ENCODE assay signal across 1 cellular context in the genomic region with DNA sequence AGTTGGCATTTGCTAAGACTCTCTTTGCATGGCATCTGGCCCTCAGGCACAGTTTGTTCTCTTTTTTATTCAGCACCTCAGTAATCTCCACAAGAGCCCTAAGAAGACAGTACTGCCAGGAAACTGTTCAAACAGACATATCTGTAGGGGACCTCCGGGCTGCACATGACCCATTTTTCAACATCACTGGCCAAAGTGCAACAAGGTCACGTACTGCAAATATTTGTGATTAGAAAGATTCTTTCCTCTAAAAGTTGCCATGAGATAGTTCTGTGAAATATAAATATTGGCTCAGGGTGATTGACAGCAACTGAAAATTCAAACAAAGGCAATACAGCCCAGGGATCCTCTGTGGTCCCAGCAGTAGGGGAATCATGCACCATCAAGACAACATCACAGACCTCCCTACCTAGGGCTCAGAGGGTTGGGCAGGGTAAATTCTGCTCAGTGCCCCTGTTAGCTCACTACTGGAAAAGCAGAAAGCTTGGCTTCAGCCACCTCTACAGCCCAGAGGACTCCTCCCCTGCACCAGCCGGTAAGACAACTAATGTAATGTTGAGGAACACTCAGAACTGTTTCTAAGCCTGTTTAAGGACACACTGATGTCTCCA.
TF ChIP-seq lines count a peak whose summit lies in the region.

No MANE protein-coding gene starts in this region.

TF ChIP-seq in HepG2, 621 proteins besides CTCF, POLR2A, EP300 and RAD21 (continued from another document and continues in another):
- TF ChIP-seq, protein P1, sequence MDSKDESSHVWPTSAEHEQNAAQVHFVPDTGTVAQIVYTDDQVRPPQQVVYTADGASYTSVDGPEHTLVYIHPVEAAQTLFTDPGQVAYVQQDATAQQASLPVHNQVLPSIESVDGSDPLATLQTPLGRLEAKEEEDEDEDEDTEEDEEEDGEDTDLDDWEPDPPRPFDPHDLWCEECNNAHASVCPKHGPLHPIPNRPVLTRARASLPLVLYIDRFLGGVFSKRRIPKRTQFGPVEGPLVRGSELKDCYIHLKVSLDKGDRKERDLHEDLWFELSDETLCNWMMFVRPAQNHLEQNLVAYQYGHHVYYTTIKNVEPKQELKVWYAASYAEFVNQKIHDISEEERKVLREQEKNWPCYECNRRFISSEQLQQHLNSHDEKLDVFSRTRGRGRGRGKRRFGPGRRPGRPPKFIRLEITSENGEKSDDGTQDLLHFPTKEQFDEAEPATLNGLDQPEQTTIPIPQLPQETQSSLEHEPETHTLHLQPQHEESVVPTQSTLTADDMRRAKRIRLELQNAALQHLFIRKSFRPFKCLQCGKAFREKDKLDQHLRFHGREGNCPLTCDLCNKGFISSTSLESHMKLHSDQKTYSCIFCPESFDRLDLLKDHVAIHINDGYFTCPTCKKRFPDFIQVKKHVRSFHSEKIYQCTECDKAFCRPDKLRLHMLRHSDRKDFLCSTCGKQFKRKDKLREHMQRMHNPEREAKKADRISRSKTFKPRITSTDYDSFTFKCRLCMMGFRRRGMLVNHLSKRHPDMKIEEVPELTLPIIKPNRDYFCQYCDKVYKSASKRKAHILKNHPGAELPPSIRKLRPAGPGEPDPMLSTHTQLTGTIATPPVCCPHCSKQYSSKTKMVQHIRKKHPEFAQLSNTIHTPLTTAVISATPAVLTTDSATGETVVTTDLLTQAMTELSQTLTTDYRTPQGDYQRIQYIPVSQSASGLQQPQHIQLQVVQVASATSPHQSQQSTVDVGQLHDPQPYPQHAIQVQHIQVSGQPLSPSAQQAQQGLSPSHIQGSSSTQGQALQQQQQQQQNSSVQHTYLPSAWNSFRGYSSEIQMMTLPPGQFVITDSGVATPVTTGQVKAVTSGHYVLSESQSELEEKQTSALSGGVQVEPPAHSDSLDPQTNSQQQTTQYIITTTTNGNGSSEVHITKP (CRISPR knock-in tag; IDR thresholded peaks at IDR 0.05; ENCODE audit: low read depth): peak; percentile 96
- TF ChIP-seq, protein P2, sequence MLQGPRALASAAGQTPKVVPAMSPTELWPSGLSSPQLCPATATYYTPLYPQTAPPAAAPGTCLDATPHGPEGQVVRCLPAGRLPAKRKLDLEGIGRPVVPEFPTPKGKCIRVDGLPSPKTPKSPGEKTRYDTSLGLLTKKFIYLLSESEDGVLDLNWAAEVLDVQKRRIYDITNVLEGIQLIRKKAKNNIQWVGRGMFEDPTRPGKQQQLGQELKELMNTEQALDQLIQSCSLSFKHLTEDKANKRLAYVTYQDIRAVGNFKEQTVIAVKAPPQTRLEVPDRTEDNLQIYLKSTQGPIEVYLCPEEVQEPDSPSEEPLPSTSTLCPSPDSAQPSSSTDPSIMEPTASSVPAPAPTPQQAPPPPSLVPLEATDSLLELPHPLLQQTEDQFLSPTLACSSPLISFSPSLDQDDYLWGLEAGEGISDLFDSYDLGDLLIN (CRISPR knock-in tag; IDR thresholded peaks at IDR 0.05; ENCODE audit: borderline replicate concordance): no peak
- TF ChIP-seq ZNF570 (CRISPR knock-in tag; IDR thresholded peaks at IDR 0.05; ENCODE audit: borderline replicate concordance) (no peak), SOX5 (CRISPR knock-in tag; IDR thresholded peaks at IDR 0.05; ENCODE audit: borderline replicate concordance) (peak; percentile 96), TFE3 (CRISPR knock-in tag; IDR thresholded peaks at IDR 0.05) (peak; percentile 99), ZNF670 (CRISPR knock-in tag; IDR thresholded peaks at IDR 0.05; ENCODE audit: borderline replicate concordance) (no peak; the same call in 1 of the 2 replicates), ZNF282 (IDR thresholded peaks at IDR 0.05; ENCODE audit: partially characterized antibody) (no peak), ZNF280B (CRISPR knock-in tag; IDR thresholded peaks at IDR 0.05; ENCODE audit: borderline replicate concordance) (no peak), ZNF781 (CRISPR knock-in tag; IDR thresholded peaks at IDR 0.05; ENCODE audit: borderline replicate concordance, not compliant biosample characterization) (no peak), WIZ (CRISPR knock-in tag; IDR thresholded peaks at IDR 0.05) (peak; percentile 83; the same call in 1 of the 2 replicates), ZNF510 (CRISPR knock-in tag; IDR thresholded peaks at IDR 0.05; ENCODE audit: low read depth) (no peak), ZNF557 (CRISPR knock-in tag; IDR thresholded peaks at IDR 0.05) (0 out of 2 replicates have a peak, but pooled peaks have one; percentile 7), SSRP1 (CRISPR knock-in tag; IDR thresholded peaks at IDR 0.05) (peak; percentile 89), RORA (CRISPR knock-in tag; IDR thresholded peaks at IDR 0.05) (peak; percentile 99), ZNF263 (CRISPR knock-in tag; IDR thresholded peaks at IDR 0.05) (peak; percentile 34; the same call in 1 of the 2 replicates), GZF1 (CRISPR knock-in tag; IDR thresholded peaks at IDR 0.05) (no peak), ZNF34 (CRISPR knock-in tag; IDR thresholded peaks at IDR 0.05; ENCODE audit: borderline replicate concordance) (no peak), ZC3H13 (CRISPR knock-in tag; IDR thresholded peaks at IDR 0.05) (no peak), SRSF4 (IDR thresholded peaks at IDR 0.05; ENCODE audit: low read depth, low read length, poor library complexity, severe bottlenecking) (no peak), ZBTB43 (CRISPR knock-in tag; conservative IDR thresholded peaks at IDR 0.05) (peak; percentile 87), HMGXB3 (CRISPR knock-in tag; IDR thresholded peaks at IDR 0.05; ENCODE audit: borderline replicate concordance) (peak; percentile 79), ZNF704 (CRISPR knock-in tag; IDR thresholded peaks at IDR 0.05; ENCODE audit: borderline replicate concordance) (no peak), IRF9 (CRISPR knock-in tag; IDR thresholded peaks at IDR 0.05; ENCODE audit: borderline replicate concordance) (0 out of 2 replicates have a peak, but pooled peaks have one; percentile 55), HMGA1 (CRISPR knock-in tag; conservative IDR thresholded peaks at IDR 0.05) (no peak), HDAC2 (CRISPR knock-in tag; IDR thresholded peaks at IDR 0.05) (peak; percentile 98), ZBTB33 (CRISPR knock-in tag; IDR thresholded peaks at IDR 0.05) (peak; percentile 78; the same call in 1 of the 2 replicates)
- TF ChIP-seq, protein P3, sequence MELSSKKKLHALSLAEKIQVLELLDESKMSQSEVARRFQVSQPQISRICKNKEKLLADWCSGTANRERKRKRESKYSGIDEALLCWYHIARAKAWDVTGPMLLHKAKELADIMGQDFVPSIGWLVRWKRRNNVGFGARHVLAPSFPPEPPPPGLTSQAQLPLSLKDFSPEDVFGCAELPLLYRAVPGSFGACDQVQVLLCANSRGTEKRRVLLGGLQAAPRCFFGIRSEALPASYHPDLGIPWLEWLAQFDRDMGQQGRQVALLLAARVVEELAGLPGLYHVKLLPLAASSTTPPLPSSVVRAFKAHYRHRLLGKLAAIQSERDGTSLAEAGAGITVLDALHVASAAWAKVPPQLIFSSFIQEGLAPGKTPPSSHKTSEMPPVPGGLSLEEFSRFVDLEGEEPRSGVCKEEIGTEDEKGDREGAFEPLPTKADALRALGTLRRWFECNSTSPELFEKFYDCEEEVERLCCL (CRISPR knock-in tag; IDR thresholded peaks at IDR 0.05; ENCODE audit: borderline replicate concordance): no peak
- TF ChIP-seq, protein P4, sequence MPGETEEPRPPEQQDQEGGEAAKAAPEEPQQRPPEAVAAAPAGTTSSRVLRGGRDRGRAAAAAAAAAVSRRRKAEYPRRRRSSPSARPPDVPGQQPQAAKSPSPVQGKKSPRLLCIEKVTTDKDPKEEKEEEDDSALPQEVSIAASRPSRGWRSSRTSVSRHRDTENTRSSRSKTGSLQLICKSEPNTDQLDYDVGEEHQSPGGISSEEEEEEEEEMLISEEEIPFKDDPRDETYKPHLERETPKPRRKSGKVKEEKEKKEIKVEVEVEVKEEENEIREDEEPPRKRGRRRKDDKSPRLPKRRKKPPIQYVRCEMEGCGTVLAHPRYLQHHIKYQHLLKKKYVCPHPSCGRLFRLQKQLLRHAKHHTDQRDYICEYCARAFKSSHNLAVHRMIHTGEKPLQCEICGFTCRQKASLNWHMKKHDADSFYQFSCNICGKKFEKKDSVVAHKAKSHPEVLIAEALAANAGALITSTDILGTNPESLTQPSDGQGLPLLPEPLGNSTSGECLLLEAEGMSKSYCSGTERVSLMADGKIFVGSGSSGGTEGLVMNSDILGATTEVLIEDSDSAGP (CRISPR knock-in tag; IDR thresholded peaks at IDR 0.05; ENCODE audit: borderline replicate concordance): 0 out of 2 replicates have a peak, but pooled peaks have one; percentile 40
